Comparison of ENCODE assay signal across 1 cellular context in genomic region chr1:100132566-100133477, GRCh38.
TF ChIP-seq lines count a peak whose summit lies in the region.

TSS of gene SASS6 (minus strand) at chr1:100132930. CDS start at chr1:100132814, 116 bp downstream.
A gene with protein sequence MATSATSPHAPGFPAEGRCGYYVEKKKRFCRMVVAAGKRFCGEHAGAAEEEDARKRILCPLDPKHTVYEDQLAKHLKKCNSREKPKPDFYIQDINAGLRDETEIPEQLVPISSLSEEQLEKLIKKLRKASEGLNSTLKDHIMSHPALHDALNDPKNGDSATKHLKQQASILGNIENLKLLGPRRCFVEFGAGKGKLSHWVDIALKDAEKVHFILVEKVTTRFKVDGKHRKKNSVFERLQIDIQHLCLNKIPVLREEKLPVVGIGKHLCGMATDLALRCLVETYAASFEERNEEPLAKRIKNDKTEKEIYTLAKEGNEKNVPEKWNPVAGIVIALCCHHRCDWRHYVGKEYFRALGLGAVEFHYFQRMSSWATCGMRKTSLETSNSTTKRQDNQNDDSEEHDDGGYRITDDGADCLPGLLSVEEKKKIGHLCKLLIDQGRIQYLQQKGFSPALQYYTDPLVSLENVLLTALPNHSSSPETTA (plus strand): TSS chr1:100133163. CDS start chr1:100133169, 6 bp downstream.

TF ChIP-seq in K562, 482 proteins besides CTCF, POLR2A, EP300 and RAD21 (continued from another document and continues in another):
- TF ChIP-seq E4F1 (CRISPR knock-in tag; IDR thresholded peaks at IDR 0.05; ENCODE audit: borderline replicate concordance) = no peak
- no peak for TF ChIP-seq HNRNPUL1 (IDR thresholded peaks at IDR 0.05; ENCODE audit: low read length)
- 0 out of 2 replicates have a peak, but pooled peaks have one; percentile 12 for TF ChIP-seq HES1 (IDR thresholded peaks at IDR 0.05; ENCODE audit: low read depth)
- TF ChIP-seq KLF1 (tag; IDR thresholded peaks at IDR 0.05) = peak; percentile 64; the same call in 1 of the 2 replicates
- TF ChIP-seq POLR2B (IDR thresholded peaks at IDR 0.05; ENCODE audit: low read depth, partially characterized antibody) = peak; percentile 45
- 0 out of 2 replicates have a peak, but pooled peaks have one; percentile 30 for TF ChIP-seq EHMT2 (IDR thresholded peaks at IDR 0.05)
- 0 out of 2 replicates have a peak, but pooled peaks have one; percentile 42 for TF ChIP-seq CCAR2 (IDR thresholded peaks at IDR 0.05; ENCODE audit: low read depth, low read length)
- no peak for TF ChIP-seq HOXB6 (CRISPR knock-in tag; IDR thresholded peaks at IDR 0.05; ENCODE audit: borderline replicate concordance)
- TF ChIP-seq, protein P1, sequence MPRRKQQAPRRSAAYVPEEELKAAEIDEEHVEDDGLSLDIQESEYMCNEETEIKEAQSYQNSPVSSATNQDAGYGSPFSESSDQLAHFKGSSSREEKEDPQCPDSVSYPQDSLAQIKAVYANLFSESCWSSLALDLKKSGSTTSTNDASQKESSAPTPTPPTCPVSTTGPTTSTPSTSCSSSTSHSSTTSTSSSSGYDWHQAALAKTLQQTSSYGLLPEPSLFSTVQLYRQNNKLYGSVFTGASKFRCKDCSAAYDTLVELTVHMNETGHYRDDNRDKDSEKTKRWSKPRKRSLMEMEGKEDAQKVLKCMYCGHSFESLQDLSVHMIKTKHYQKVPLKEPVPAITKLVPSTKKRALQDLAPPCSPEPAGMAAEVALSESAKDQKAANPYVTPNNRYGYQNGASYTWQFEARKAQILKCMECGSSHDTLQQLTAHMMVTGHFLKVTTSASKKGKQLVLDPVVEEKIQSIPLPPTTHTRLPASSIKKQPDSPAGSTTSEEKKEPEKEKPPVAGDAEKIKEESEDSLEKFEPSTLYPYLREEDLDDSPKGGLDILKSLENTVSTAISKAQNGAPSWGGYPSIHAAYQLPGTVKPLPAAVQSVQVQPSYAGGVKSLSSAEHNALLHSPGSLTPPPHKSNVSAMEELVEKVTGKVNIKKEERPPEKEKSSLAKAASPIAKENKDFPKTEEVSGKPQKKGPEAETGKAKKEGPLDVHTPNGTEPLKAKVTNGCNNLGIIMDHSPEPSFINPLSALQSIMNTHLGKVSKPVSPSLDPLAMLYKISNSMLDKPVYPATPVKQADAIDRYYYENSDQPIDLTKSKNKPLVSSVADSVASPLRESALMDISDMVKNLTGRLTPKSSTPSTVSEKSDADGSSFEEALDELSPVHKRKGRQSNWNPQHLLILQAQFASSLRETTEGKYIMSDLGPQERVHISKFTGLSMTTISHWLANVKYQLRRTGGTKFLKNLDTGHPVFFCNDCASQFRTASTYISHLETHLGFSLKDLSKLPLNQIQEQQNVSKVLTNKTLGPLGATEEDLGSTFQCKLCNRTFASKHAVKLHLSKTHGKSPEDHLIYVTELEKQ (CRISPR knock-in tag; IDR thresholded peaks at IDR 0.05) = no peak
- peak; percentile 71 for TF ChIP-seq POLR2H (tag; IDR thresholded peaks at IDR 0.05; ENCODE audit: low read depth)
- peak; percentile 51; the same call in 1 of the 2 replicates for TF ChIP-seq ZBED1 (IDR thresholded peaks at IDR 0.05)
- TF ChIP-seq ZNF197 (CRISPR knock-in tag; IDR thresholded peaks at IDR 0.05; ENCODE audit: low read depth) = no peak
- peak; percentile 81; the same call in 1 of the 2 replicates for TF ChIP-seq ZNF511 (CRISPR knock-in tag; IDR thresholded peaks at IDR 0.05)
- TF ChIP-seq, protein P2, sequence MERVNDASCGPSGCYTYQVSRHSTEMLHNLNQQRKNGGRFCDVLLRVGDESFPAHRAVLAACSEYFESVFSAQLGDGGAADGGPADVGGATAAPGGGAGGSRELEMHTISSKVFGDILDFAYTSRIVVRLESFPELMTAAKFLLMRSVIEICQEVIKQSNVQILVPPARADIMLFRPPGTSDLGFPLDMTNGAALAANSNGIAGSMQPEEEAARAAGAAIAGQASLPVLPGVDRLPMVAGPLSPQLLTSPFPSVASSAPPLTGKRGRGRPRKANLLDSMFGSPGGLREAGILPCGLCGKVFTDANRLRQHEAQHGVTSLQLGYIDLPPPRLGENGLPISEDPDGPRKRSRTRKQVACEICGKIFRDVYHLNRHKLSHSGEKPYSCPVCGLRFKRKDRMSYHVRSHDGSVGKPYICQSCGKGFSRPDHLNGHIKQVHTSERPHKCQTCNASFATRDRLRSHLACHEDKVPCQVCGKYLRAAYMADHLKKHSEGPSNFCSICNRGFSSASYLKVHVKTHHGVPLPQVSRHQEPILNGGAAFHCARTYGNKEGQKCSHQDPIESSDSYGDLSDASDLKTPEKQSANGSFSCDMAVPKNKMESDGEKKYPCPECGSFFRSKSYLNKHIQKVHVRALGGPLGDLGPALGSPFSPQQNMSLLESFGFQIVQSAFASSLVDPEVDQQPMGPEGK (CRISPR knock-in tag; IDR thresholded peaks at IDR 0.05; ENCODE audit: borderline replicate concordance) = no peak
- TF ChIP-seq LARP7 (IDR thresholded peaks at IDR 0.05) = 0 out of 2 replicates have a peak, but pooled peaks have one; percentile 20
- TF ChIP-seq ZNF280A (IDR thresholded peaks at IDR 0.05; ENCODE audit: low read depth, partially characterized antibody) = no peak
- TF ChIP-seq ZKSCAN3 (CRISPR knock-in tag; IDR thresholded peaks at IDR 0.05) = no peak
- TF ChIP-seq CXXC5 (CRISPR knock-in tag; IDR thresholded peaks at IDR 0.05) = peak; percentile 95
- peak in 1 of 3 experiments; percentile 94; a peak in 2 of 6 replicates for TF ChIP-seq ZBTB11 (CRISPR knock-in tag; IDR thresholded peaks at IDR 0.05)
- no peak for TF ChIP-seq RBM15 (IDR thresholded peaks at IDR 0.05; ENCODE audit: insufficient read depth, low read length)
- peak; percentile 78 for TF ChIP-seq ASH1L (IDR thresholded peaks at IDR 0.05; ENCODE audit: borderline replicate concordance, low read depth, partially characterized antibody)
- TF ChIP-seq SOX6 (IDR thresholded peaks at IDR 0.05) = peak; percentile 62
- no peak for TF ChIP-seq TEAD2 (tag; IDR thresholded peaks at IDR 0.05)
- peak; percentile 90 for TF ChIP-seq MAX (CRISPR knock-in tag; IDR thresholded peaks at IDR 0.05)
- no peak for TF ChIP-seq HDAC6 (IDR thresholded peaks at IDR 0.05; ENCODE audit: low read depth, low read length)
- TF ChIP-seq, protein P3, sequence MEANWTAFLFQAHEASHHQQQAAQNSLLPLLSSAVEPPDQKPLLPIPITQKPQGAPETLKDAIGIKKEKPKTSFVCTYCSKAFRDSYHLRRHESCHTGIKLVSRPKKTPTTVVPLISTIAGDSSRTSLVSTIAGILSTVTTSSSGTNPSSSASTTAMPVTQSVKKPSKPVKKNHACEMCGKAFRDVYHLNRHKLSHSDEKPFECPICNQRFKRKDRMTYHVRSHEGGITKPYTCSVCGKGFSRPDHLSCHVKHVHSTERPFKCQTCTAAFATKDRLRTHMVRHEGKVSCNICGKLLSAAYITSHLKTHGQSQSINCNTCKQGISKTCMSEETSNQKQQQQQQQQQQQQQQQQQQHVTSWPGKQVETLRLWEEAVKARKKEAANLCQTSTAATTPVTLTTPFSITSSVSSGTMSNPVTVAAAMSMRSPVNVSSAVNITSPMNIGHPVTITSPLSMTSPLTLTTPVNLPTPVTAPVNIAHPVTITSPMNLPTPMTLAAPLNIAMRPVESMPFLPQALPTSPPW (CRISPR knock-in tag; IDR thresholded peaks at IDR 0.05) = peak; percentile 89
- TF ChIP-seq ATF7 (IDR thresholded peaks at IDR 0.05) = peak; percentile 89
- TF ChIP-seq GTF2A2 (tag; IDR thresholded peaks at IDR 0.05) = no peak
- peak; percentile 85 for TF ChIP-seq MTA1 (IDR thresholded peaks at IDR 0.05; ENCODE audit: borderline replicate concordance)
- peak; percentile 67 for TF ChIP-seq CREB3L1 (IDR thresholded peaks at IDR 0.05; ENCODE audit: borderline replicate concordance, low read depth)
- no peak for TF ChIP-seq MTF1 (CRISPR knock-in tag; IDR thresholded peaks at IDR 0.05; ENCODE audit: borderline replicate concordance)
- TF ChIP-seq ZNF766 (CRISPR knock-in tag; conservative IDR thresholded peaks at IDR 0.05) = 0 out of 2 replicates have a peak, but pooled peaks have one; percentile 61
- peak; percentile 75 to 81 for TF ChIP-seq FOXK2 (conservative IDR thresholded peaks at IDR 0.05 in 1 of 2, IDR thresholded peaks at IDR 0.05 in 1 of 2; ENCODE audit: low read depth in 2 of 2)
- peak; percentile 1; the same call in 1 of the 2 replicates for TF ChIP-seq MIER1 (IDR thresholded peaks at IDR 0.05; ENCODE audit: low read depth)
- no peak for TF ChIP-seq SNIP1 (IDR thresholded peaks at IDR 0.05; ENCODE audit: low read depth)
- peak; percentile 96 for TF ChIP-seq ETV1 (tag; conservative IDR thresholded peaks at IDR 0.05; ENCODE audit: low read depth)
- TF ChIP-seq THRAP3 (IDR thresholded peaks at IDR 0.05; ENCODE audit: borderline replicate concordance) = no peak
- TF ChIP-seq ZNF696 (CRISPR knock-in tag; conservative IDR thresholded peaks at IDR 0.05) = no peak
- no peak for TF ChIP-seq RUNX1 (IDR thresholded peaks at IDR 0.05; ENCODE audit: low read depth)
